8 cellular contexts compared by ENCODE assay signal in the genomic region with DNA sequence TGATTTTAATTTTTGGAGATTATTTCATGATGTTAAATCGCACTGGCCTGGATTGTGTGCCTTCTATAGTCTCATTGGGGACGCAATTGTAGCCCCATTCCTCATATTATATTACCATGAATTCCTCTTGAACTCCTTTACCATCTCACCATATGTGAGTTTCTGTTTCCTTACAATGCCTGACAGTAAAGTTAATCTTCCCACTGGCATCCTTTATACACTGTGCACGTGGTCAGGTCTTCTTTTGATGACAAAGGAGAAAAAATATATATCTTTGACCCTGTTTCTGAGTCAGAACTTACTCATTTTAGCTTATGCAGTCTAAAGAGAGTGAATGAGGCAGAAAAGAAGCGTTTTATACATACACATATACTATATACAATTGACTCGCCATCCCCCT. TPM values are rescaled to one million over a fixed set of nuclear protein-coding genes. Genes with fewer than 3 reads are reported as not detected.
A peak's percentile ranks its signal among the peaks of the same experiment; 100 is the strongest.
DNase-seq lines count a peak whose midpoint lies in the region; ATAC-seq lines count a peak whose summit lies in the region.

No MANE protein-coding gene starts in this region.

- no peak overlapping the region for H3K4me2 ChIP-seq in neuronal stem cell (ENCODE audit: insufficient read depth, low read length, poor library complexity, severe bottlenecking)

- no peak overlapping the region for H2BK5ac ChIP-seq in neuronal stem cell (ENCODE audit: low read length)

- no peaks in the 10 kb centered on the region for H3K9me3 ChIP-seq in neuronal stem cell (replicated peaks in 1 of 2; ENCODE audit: control insufficient read depth in 2 of 2, insufficient read depth in 1 of 2, low read depth in 1 of 2, low read length in 2 of 2)

- no peak overlapping the region for H3K14ac ChIP-seq in neuronal stem cell (ENCODE audit: low read length)

- peaks cover 2% of the 10 kb centered on the region for H3K79me1 ChIP-seq in neuronal stem cell (ENCODE audit: low read depth, low read length)

- no peak overlapping the region for H3K4ac ChIP-seq in neuronal stem cell (ENCODE audit: low read length)

- no peak for ATAC-seq in HG03432 (IDR thresholded peaks at IDR 0.05; ENCODE audit: unreplicated experiment)
- no peak for ATAC-seq in HG02884 (IDR thresholded peaks at IDR 0.05; ENCODE audit: unreplicated experiment)

- H4K91ac ChIP-seq in neuronal stem cell (ENCODE audit: low read depth, low read length, poor library complexity): no peak overlapping the region

- no peak overlapping the region for H3K23ac ChIP-seq in neuronal stem cell (ENCODE audit: low read depth, low read length, poor library complexity)

- H2BK15ac ChIP-seq in neuronal stem cell (ENCODE audit: low read length): no peak overlapping the region

- H3K18ac ChIP-seq in neuronal stem cell (ENCODE audit: low read length): no peak overlapping the region

- peak overlapping the region in 1 of 2 donors; percentile 74 for H3K4me3 ChIP-seq in neuronal stem cell (ENCODE audit: low read length in 2 of 2)

- no peak overlapping the region for H2AK5ac ChIP-seq in neuronal stem cell (ENCODE audit: low read depth, low read length)

- H2BK120ac ChIP-seq in neuronal stem cell (ENCODE audit: low read depth, low read length): no peak overlapping the region

- peaks cover 2 to 4% of the 10 kb centered on the region in 2 donors for H3K4me1 ChIP-seq in neuronal stem cell (ENCODE audit: control insufficient read depth in 2 of 2, insufficient read depth in 1 of 2, low read depth in 1 of 2, low read length in 2 of 2)

- no peak overlapping the region for H3K9ac ChIP-seq in neuronal stem cell (ENCODE audit: low read depth, low read length, poor library complexity)

- DNase-seq in EH (ENCODE audit: low read depth) (peak; percentile 71), NAMALWA (ENCODE audit: low spot score) (peak; percentile 44), dermis blood vessel endothelial cell (peak; percentile 28), neuronal stem cell (ENCODE audit: low spot score) (no peak), posterior cingulate gyrus (no peak)
- no peak for DNase-seq in activated CD4-positive, alpha-beta T cell treated with anti-CD3 and anti-CD28 coated beads, Interleukin-2, amount 50 U/mL, for 48 hours

- H3K36me3 ChIP-seq in neuronal stem cell (replicated peaks in 1 of 2; ENCODE audit: control insufficient read depth in 2 of 2, insufficient read depth in 2 of 2, low read length in 2 of 2): peaks cover 0 to 9% of the 10 kb centered on the region in 2 donors

- whole genome bisulfite sequencing in neuronal stem cell (ENCODE audit: extremely low coverage in 2 of 2, insufficient read length in 2 of 2, insufficient replicate concordance in 1 of 2), 2 donors: no CpG with 5 or more reads among the region's 5 CpGs

- no peak overlapping the region for H2BK12ac ChIP-seq in neuronal stem cell (ENCODE audit: low read length)

- peak overlapping the region; percentile 96 for H2AFZ ChIP-seq in neuronal stem cell (ENCODE audit: low read length)

- H3K27me3 ChIP-seq in neuronal stem cell (ENCODE audit: control insufficient read depth in 3 of 3, insufficient read depth in 3 of 3, low read depth in 1 of 3, low read length in 3 of 3): no peaks in the 10 kb centered on the region

- intact Hi-C loops in posterior cingulate gyrus (cut with DNase I): no loop called here

- no peak overlapping the region for H4K8ac ChIP-seq in neuronal stem cell (ENCODE audit: low read depth, low read length)

- H3K27ac ChIP-seq in neuronal stem cell (replicated peaks; ENCODE audit: low read length): no peak overlapping the region

RNA-seq across cellular contexts. Expression of gene ABL2, which starts 0.8 kb away (rescaled TPM):
- total RNA-seq in dermis blood vessel endothelial cell: 77.1 and 80.7 TPM in 2 replicates
- polyA plus RNA-seq in neuronal stem cell (2013, experiment 1 of 2): 7.8 TPM
- 8.4 TPM for polyA plus RNA-seq in neuronal stem cell (2013, experiment 2 of 2)

Comparison
In these comparisons a context has a peak if more than half of its experiments do, and no peak if none do; other contexts are left out.
1. DNase-seq: peak in EH (single experiment), NAMALWA (single experiment) and dermis blood vessel endothelial cell (single experiment); none in neuronal stem cell (single experiment), activated CD4-positive, alpha-beta T cell treated with anti-CD3 and anti-CD28 coated beads, Interleukin-2, amount 50 U/mL, for 48 hours (0 of 2) and posterior cingulate gyrus (0 of 10).